ENCODE assay signal across 1 cellular context in the genomic region with DNA sequence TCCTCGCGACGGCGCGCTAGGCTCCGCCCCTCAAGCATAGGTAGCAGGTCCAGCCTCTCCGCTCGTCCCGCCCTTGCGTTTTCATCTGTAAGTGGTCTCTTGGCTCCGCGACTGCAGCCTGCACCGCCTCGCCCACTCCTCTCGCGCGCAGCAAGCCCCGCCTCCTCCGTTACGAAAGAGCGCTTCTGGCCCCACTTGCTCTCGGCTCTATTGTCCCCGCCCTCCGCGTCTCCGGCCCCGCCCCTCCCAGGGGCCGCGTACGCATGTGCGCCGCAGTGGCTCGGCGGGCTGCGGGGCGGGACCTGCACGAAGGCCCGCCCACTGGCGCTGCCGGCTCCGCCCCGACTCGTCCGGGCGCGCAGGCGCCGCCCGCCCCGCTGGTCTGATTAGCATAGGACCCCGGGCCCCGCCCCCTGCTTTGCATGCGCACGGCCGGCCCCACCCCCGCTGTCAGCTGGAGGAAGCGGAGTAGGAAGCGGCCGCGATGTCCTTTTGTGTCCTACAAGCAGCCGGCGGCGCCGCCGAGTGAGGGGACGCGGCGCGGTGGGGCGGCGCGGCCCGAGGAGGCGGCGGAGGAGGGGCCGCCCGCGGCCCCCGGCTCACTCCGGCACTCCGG.
TF ChIP-seq lines count a peak whose summit lies in the region.

ESRRA (plus strand) TSS at position 450 of the 616 bp plus-strand sequence. CDS start 1,656 bp downstream, outside the sequence.

TF ChIP-seq in A549, 52 proteins besides CTCF, POLR2A, EP300 and RAD21 (continued from another document):
- TF ChIP-seq REST (IDR thresholded peaks at IDR 0.05), result no peak
TF ChIP-seq in A549: peak in this region for 5.
